Comparison of ENCODE assay signal across 9 cellular contexts in genomic region chr17:28982191-28982793, GRCh38. TPM values are rescaled to one million over a fixed set of nuclear protein-coding genes. Genes with fewer than 3 reads are reported as not detected.
DNase-seq lines count a peak whose midpoint lies in the region; ATAC-seq and TF ChIP-seq lines count a peak whose summit lies in the region.
"Had no signal": no experiment of that assay in that cellular context is flagged by ENCODE, and none has a peak within 500 bp of the region (broad histone marks: within the 10 kb centered on the region; RNA-seq: fewer than 3 reads in every experiment).

No MANE protein-coding gene starts in this region.

- peak; percentile 57 for DNase-seq in Daoy (ENCODE audit: low read depth)
- peak; percentile 90 to 92 for DNase-seq in Kasumi-1 (lab: John Stamatoyannopoulos, UW)
- peak; percentile 78 for DNase-seq in activated CD8-positive, alpha-beta memory T cell treated with anti-CD3 and anti-CD28 coated beads for 24 hours
- peak; percentile 6 for DNase-seq in fibroblast of villous mesenchyme (ENCODE audit: low read depth)
- peak; percentile 21 for DNase-seq in stimulated activated CD8-positive, alpha-beta memory T cell treated with anti-CD3 and anti-CD28 coated beads, Interleukin-12 subunit alpha, Interleukin-12 subunit beta, amount 100 ng/mL, for 24 hours (ENCODE audit: extremely low read depth)
- DNase-seq in RWPE1 (ENCODE audit: low spot score): no peak
- DNase-seq in SHP77 treated with DMSO at 0.1 percent for 48 hours (lab: John Stamatoyannopoulos, UW): no peak

- H3K4me3 ChIP-seq in fibroblast of villous mesenchyme (ENCODE audit: low read depth, low read length): no peak overlapping the region
- H3K4me3 ChIP-seq: breast epithelium had no signal

- ATAC-seq in HG03159 (IDR thresholded peaks at IDR 0.05; ENCODE audit: unreplicated experiment): no peak

- H3K27ac ChIP-seq in RWPE1: no peak overlapping the region

- TF ChIP-seq CTCF in fibroblast of villous mesenchyme (IDR thresholded peaks at IDR 0.05; ENCODE audit: insufficient read depth, low read depth, low read length) (no peak), RWPE1 (conservative IDR thresholded peaks at IDR 0.05; ENCODE audit: low read depth) (no peak)

- POLR2A ChIA-PET in RWPE1 (lab: Yijun Ruan, JAX; ENCODE audit: low non-redundant PET): no interaction called here

- CTCF ChIA-PET in RWPE1 (lab: Yijun Ruan, JAX): no interaction called here

RNA-seq across cellular contexts. Expression of gene SEZ6, which starts 23.5 kb away (rescaled TPM):
- total RNA-seq in Daoy (2014; rRNA removed; shearing (Covaris generic)): not detected in 2 replicates
- not detected in 2 replicates for total RNA-seq in fibroblast of villous mesenchyme
- total RNA-seq: breast epithelium had no signal

RNA-seq across cellular contexts. Expression of gene PHF12, which starts 31.0 kb away (rescaled TPM):
- 18.0 and 29.1 TPM in 2 replicates for total RNA-seq in Daoy (2014; rRNA removed; shearing (Covaris generic))
- 22.5 and 23.2 TPM in 2 replicates for total RNA-seq in fibroblast of villous mesenchyme

Comparison
In these comparisons a context has a peak if more than half of its experiments do, and no peak if none do; other contexts are left out.
1. DNase-seq: peak in Daoy (single experiment), Kasumi-1 (2 of 2), activated CD8-positive, alpha-beta memory T cell treated with anti-CD3 and anti-CD28 coated beads for 24 hours (single experiment), fibroblast of villous mesenchyme (single experiment) and stimulated activated CD8-positive, alpha-beta memory T cell treated with anti-CD3 and anti-CD28 coated beads, Interleukin-12 subunit alpha, Interleukin-12 subunit beta, amount 100 ng/mL, for 24 hours (single experiment); none in RWPE1 (single experiment) and SHP77 treated with DMSO at 0.1 percent for 48 hours (single experiment).